Comparison of ENCODE assay signal across 9 cellular contexts in the genomic region with DNA sequence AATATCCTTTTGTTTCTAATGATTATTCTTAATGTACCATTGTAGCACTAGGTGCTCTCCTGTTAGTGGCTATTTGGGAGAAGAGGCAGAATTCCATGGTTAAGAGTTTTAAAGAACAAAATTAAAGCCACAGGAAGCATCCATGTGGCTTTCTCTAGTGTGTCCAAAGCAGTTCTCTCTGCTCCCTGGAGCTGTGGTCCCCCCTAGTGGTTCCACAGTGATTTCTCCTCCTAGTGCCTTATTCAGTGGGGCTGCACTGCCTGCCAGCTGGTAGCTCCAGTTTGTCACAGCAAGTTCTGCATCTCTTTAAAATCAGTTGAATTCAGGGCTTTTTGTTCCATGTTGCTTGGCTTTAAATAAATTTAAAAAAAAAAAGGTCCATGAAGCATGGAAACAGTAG. TPM values are rescaled to one million over a fixed set of nuclear protein-coding genes. Genes with fewer than 3 reads are reported as not detected.
DNase-seq lines count a peak whose midpoint lies in the region; ATAC-seq and TF ChIP-seq lines count a peak whose summit lies in the region.
"Had no signal": no experiment of that assay in that cellular context is flagged by ENCODE, and none has a peak within 500 bp of the region (broad histone marks: within the 10 kb centered on the region; RNA-seq: fewer than 3 reads in every experiment).

No MANE protein-coding gene starts in this region.

- H3K27ac Mint-ChIP-seq in natural killer cell treated with Interleukin-12 subunit alpha and Interleukin-12 subunit beta and Interleukin-15 and Interleukin-18, amount 100 ng/mL, for 72 hours = no peak overlapping the region

- no peak overlapping the region for H3K4me3 Mint-ChIP-seq in natural killer cell treated with Interleukin-12 subunit alpha and Interleukin-12 subunit beta and Interleukin-15 and Interleukin-18, amount 100 ng/mL, for 72 hours

- no peak overlapping the region for H3K27ac ChIP-seq in VCaP
- H3K27ac ChIP-seq: SK-N-MC had no signal

- DNase-seq in ELF-1 (ENCODE audit: low read depth, low spot score) (peak; percentile 25), HT1080 (ENCODE audit: low read depth) (peak; percentile 59), globus pallidus (ENCODE audit: low spot score) (peak; percentile 62), posterior vena cava (ENCODE audit: low spot score) (peak; percentile 82)
- DNase-seq in natural killer cell treated with Interleukin-12 subunit alpha and Interleukin-12 subunit beta and Interleukin-15 and Interleukin-18, amount 100 ng/mL, for 72 hours (ENCODE audit: low spot score) = no peak

- TF ChIP-seq CTCF in VCaP (conservative IDR thresholded peaks at IDR 0.05) = peak; percentile 84

- H3K4me1 Mint-ChIP-seq in natural killer cell treated with Interleukin-12 subunit alpha and Interleukin-12 subunit beta and Interleukin-15 and Interleukin-18, amount 100 ng/mL, for 72 hours (ENCODE audit: low read depth in 2 of 2) = no peaks in the 10 kb centered on the region

- intact Hi-C loops in posterior vena cava (cut with DNase I) = no loop called here

- no peaks in the 10 kb centered on the region for H3K9me3 Mint-ChIP-seq in natural killer cell treated with Interleukin-12 subunit alpha and Interleukin-12 subunit beta and Interleukin-15 and Interleukin-18, amount 100 ng/mL, for 72 hours

- ATAC-seq in GM18519 (IDR thresholded peaks at IDR 0.05; ENCODE audit: low FRiP score, unreplicated experiment) (no peak), GM18861 (IDR thresholded peaks at IDR 0.05; ENCODE audit: unreplicated experiment) (no peak)
- no peak for ATAC-seq in natural killer cell treated with Interleukin-12 subunit alpha and Interleukin-12 subunit beta and Interleukin-15 and Interleukin-18, amount 100 ng/mL, for 72 hours

- H3K36me3 Mint-ChIP-seq in natural killer cell treated with Interleukin-12 subunit alpha and Interleukin-12 subunit beta and Interleukin-15 and Interleukin-18, amount 100 ng/mL, for 72 hours = no peaks in the 10 kb centered on the region

- peaks cover 26 to 56% of the 10 kb centered on the region in 2 donors for H3K27me3 Mint-ChIP-seq in natural killer cell treated with Interleukin-12 subunit alpha and Interleukin-12 subunit beta and Interleukin-15 and Interleukin-18, amount 100 ng/mL, for 72 hours

RNA-seq across cellular contexts. Expression of gene FAM98B, which starts 39.6 kb away (rescaled TPM):
- 9.9 and 14.0 TPM in 2 replicates for total RNA-seq in HT1080 (2014; rRNA removed; shearing (Covaris generic))
- 20.6 and 23.4 TPM in 2 replicates for polyA plus RNA-seq in HT1080 (2015; cell fraction: cytosol; rRNA removed)
- polyA plus RNA-seq in HT1080 (2015; cell fraction: nucleus; rRNA removed) = 19.7 and 21.2 TPM in 2 replicates
- total RNA-seq in posterior vena cava = 10 to 100 TPM; 20.7 to 33.4 TPM
- 10 to 100 TPM; 24.1 to 36.8 TPM for total RNA-seq in natural killer cell treated with Interleukin-12 subunit alpha and Interleukin-12 subunit beta and Interleukin-15 and Interleukin-18, amount 100 ng/mL, for 72 hours
